ENCODE assay signal across 11 cellular contexts in genomic region chr12:64219135-64219534, GRCh38. TPM values are rescaled to one million over a fixed set of nuclear protein-coding genes. Genes with fewer than 3 reads are reported as not detected.
DNase-seq lines count a peak whose midpoint lies in the region; ATAC-seq, FAIRE-seq and TF ChIP-seq lines count a peak whose summit lies in the region.
"Had no signal": no experiment of that assay in that cellular context is flagged by ENCODE, and none has a peak within 500 bp of the region (broad histone marks: within the 10 kb centered on the region; RNA-seq: fewer than 3 reads in every experiment).

No MANE protein-coding gene starts in this region.

- peaks cover 37% of the 10 kb centered on the region for H3K4me1 ChIP-seq in CD4-positive, alpha-beta memory T cell (ENCODE audit: insufficient read depth, low read length)
- H3K4me1 ChIP-seq in HUES48 (ENCODE audit: control insufficient read depth, insufficient read depth, low read length) (peaks cover 34% of the 10 kb centered on the region), kidney (ENCODE audit: control insufficient read depth in 1 of 2, insufficient read depth in 1 of 2, low read depth in 1 of 2, low read length in 2 of 2) (peaks cover 6 to 8% of the 10 kb centered on the region in 2 donors), mucosa of descending colon (ENCODE audit: low read depth) (no peaks in the 10 kb centered on the region), breast epithelium (no peaks in the 10 kb centered on the region), psoas muscle (peaks cover 4% of the 10 kb centered on the region)
- peaks cover 8 to 19% of the 10 kb centered on the region in 2 donors for H3K4me1 ChIP-seq in naive thymus-derived CD4-positive, alpha-beta T cell (ENCODE audit: control insufficient read depth in 2 of 2, insufficient read depth in 2 of 2, low read length in 2 of 2)

- no peak for ATAC-seq in naive thymus-derived CD4-positive, alpha-beta T cell
- ATAC-seq in mucosa of descending colon (no peak), psoas muscle (no peak)

- TF ChIP-seq CTCF in kidney (IDR thresholded peaks at IDR 0.05; ENCODE audit: borderline replicate concordance, extremely low read depth, insufficient read depth) (no peak), mucosa of descending colon (IDR thresholded peaks at IDR 0.05) (no peak), breast epithelium (IDR thresholded peaks at IDR 0.05) (no peak), psoas muscle (IDR thresholded peaks at IDR 0.05) (no peak)

- no peaks in the 10 kb centered on the region for H3K9me3 ChIP-seq in CD4-positive, alpha-beta memory T cell (ENCODE audit: control insufficient read depth in 1 of 2, low read length in 2 of 2)
- H3K9me3 ChIP-seq in HUES48 (ENCODE audit: control insufficient read depth, insufficient read depth, low read length) (no peaks in the 10 kb centered on the region), kidney (ENCODE audit: control insufficient read depth in 1 of 2, low read length in 2 of 2) (no peaks in the 10 kb centered on the region), mucosa of descending colon (no peaks in the 10 kb centered on the region), breast epithelium (no peaks in the 10 kb centered on the region), psoas muscle (no peaks in the 10 kb centered on the region)
- H3K9me3 ChIP-seq in naive thymus-derived CD4-positive, alpha-beta T cell (ENCODE audit: control insufficient read depth in 2 of 3, low read length in 3 of 3) = no peaks in the 10 kb centered on the region

- 57 to 72% (median 62%) methylated on average over 2 of the region's 2 CpGs for WGBS in psoas muscle, 3 donors

- peak overlapping the region in 6 of 8 donors; percentile 30 to 78 (median 44) for H3K4me3 Mint-ChIP-seq in CD4-positive, alpha-beta memory T cell
- H3K4me3 Mint-ChIP-seq in activated CD4-positive, alpha-beta memory T cell treated with anti-CD3 and anti-CD28 coated beads, Interleukin-2, amount 10 ng/mL, durations not matched to agents 7 days and 5 days = peak overlapping the region; percentile 7
- peak overlapping the region in 8 of 10 donors; percentile 1 to 64 (median 39) for H3K4me3 Mint-ChIP-seq in naive thymus-derived CD4-positive, alpha-beta T cell

- H3K9me3 Mint-ChIP-seq in CD4-positive, alpha-beta memory T cell = no peaks in the 10 kb centered on the region
- H3K9me3 Mint-ChIP-seq in activated CD4-positive, alpha-beta memory T cell treated with anti-CD3 and anti-CD28 coated beads, Interleukin-2, amount 10 ng/mL, durations not matched to agents 7 days and 5 days = no peaks in the 10 kb centered on the region
- H3K9me3 Mint-ChIP-seq in naive thymus-derived CD4-positive, alpha-beta T cell = peaks cover 0 to 2% (median 0%) of the 10 kb centered on the region in 11 donors

- H3K36me3 Mint-ChIP-seq in CD4-positive, alpha-beta memory T cell = peaks cover 9 to 19% of the 10 kb centered on the region in 2 donors
- no peaks in the 10 kb centered on the region for H3K36me3 Mint-ChIP-seq in activated CD4-positive, alpha-beta memory T cell treated with anti-CD3 and anti-CD28 coated beads, Interleukin-2, amount 10 ng/mL, durations not matched to agents 7 days and 5 days (ENCODE audit: low read depth)
- H3K36me3 Mint-ChIP-seq in naive thymus-derived CD4-positive, alpha-beta T cell = peaks cover 0 to 10% (median 6%) of the 10 kb centered on the region in 5 donors

- H3K9ac ChIP-seq in HUES48 (ENCODE audit: low read depth, low read length) = peak overlapping the region; percentile 1; the same call in 1 of the 2 replicates
- H3K9ac ChIP-seq in kidney (ENCODE audit: low read length in 2 of 2) = peak overlapping the region in 1 of 2 donors; percentile 19

- TF ChIP-seq POLR2A in breast epithelium (IDR thresholded peaks at IDR 0.05) = no peak

- no peak for FAIRE-seq in kidney (lab: Jason Lieb, UNC)

- H3K4me1 Mint-ChIP-seq in CD4-positive, alpha-beta memory T cell = peaks cover 21 to 49% (median 34%) of the 10 kb centered on the region in 4 donors
- peaks cover 30% of the 10 kb centered on the region for H3K4me1 Mint-ChIP-seq in activated CD4-positive, alpha-beta memory T cell treated with anti-CD3 and anti-CD28 coated beads, Interleukin-2, amount 10 ng/mL, durations not matched to agents 7 days and 5 days
- H3K4me1 Mint-ChIP-seq in naive thymus-derived CD4-positive, alpha-beta T cell = peaks cover 17 to 51% (median 43%) of the 10 kb centered on the region in 7 donors

- H3K4me3 ChIP-seq in CD4-positive, alpha-beta memory T cell (ENCODE audit: low read length in 2 of 2) = no peak overlapping the region
- H3K4me3 ChIP-seq in HUES48 (ENCODE audit: low read depth, low read length) = no peak overlapping the region
- no peak overlapping the region for H3K4me3 ChIP-seq in naive thymus-derived CD4-positive, alpha-beta T cell (ENCODE audit: low read length)
- H3K4me3 ChIP-seq in kidney (ENCODE audit: low read length in 2 of 2) = no peak overlapping the region
- no peak overlapping the region for H3K4me3 ChIP-seq in mucosa of descending colon
- H3K4me3 ChIP-seq in breast epithelium = no peak overlapping the region
- H3K4me3 ChIP-seq in psoas muscle = no peak overlapping the region

- peak overlapping the region; percentile 39 to 87 (median 69) for H3K27ac Mint-ChIP-seq in CD4-positive, alpha-beta memory T cell
- H3K27ac Mint-ChIP-seq in activated CD4-positive, alpha-beta memory T cell treated with anti-CD3 and anti-CD28 coated beads, Interleukin-2, amount 10 ng/mL, durations not matched to agents 7 days and 5 days = peak overlapping the region; percentile 60
- peak overlapping the region in 4 of 9 donors; percentile 20 to 62 (median 55) for H3K27ac Mint-ChIP-seq in naive thymus-derived CD4-positive, alpha-beta T cell

- CTCF ChIA-PET in CD4-positive, alpha-beta memory T cell (lab: Charles Lee; ENCODE audit: partially characterized antibody) = interaction anchor here (1.6 to 1.7 kb wide), 2 partner anchors 375 to 393 kb away, joined by 4 to 5 read pairs; partner anchors contain the start of gene SRGAP1
- CTCF ChIA-PET in activated CD4-positive, alpha-beta memory T cell treated with anti-CD3 and anti-CD28 coated beads, Interleukin-2, amount 10 ng/mL, durations not matched to agents 7 days and 5 days (lab: Charles Lee) = no interaction called here
- CTCF ChIA-PET in naive thymus-derived CD4-positive, alpha-beta T cell (lab: Charles Lee) = no interaction called here

- H3K27ac ChIP-seq in CD4-positive, alpha-beta memory T cell (ENCODE audit: low read depth, low read length) = no peak overlapping the region
- H3K27ac ChIP-seq in HUES48 (ENCODE audit: low read depth, low read length) (peak overlapping the region; percentile 79), kidney (ENCODE audit: low read depth in 2 of 2, low read length in 2 of 2) (no peak overlapping the region), breast epithelium (no peak overlapping the region), psoas muscle (no peak overlapping the region)
- no peak overlapping the region for H3K27ac ChIP-seq in naive thymus-derived CD4-positive, alpha-beta T cell (ENCODE audit: low read depth, low read length)

- no peaks in the 10 kb centered on the region for H3K27me3 Mint-ChIP-seq in CD4-positive, alpha-beta memory T cell
- H3K27me3 Mint-ChIP-seq in activated CD4-positive, alpha-beta memory T cell treated with anti-CD3 and anti-CD28 coated beads, Interleukin-2, amount 10 ng/mL, durations not matched to agents 7 days and 5 days = no peaks in the 10 kb centered on the region
- peaks cover 0 to 4% (median 0%) of the 10 kb centered on the region in 5 donors for H3K27me3 Mint-ChIP-seq in naive thymus-derived CD4-positive, alpha-beta T cell

- DNase-seq in CD4-positive, alpha-beta memory T cell = no peak
- no peak for DNase-seq in activated CD4-positive, alpha-beta memory T cell treated with anti-CD3 and anti-CD28 coated beads, Interleukin-2, amount 10 ng/mL, durations not matched to agents 7 days and 5 days
- no peak for DNase-seq in naive thymus-derived CD4-positive, alpha-beta T cell
- DNase-seq in kidney = no peak
- DNase-seq in mucosa of descending colon = no peak
- DNase-seq in breast epithelium (ENCODE audit: low spot score in 2 of 2) = no peak
- DNase-seq in psoas muscle = no peak
- DNase-seq: NCI-H1105; retina; stimulated activated CD4-positive, alpha-beta T cell treated with anti-CD3 and anti-CD28 coated beads, Interleukin-4, amount 100 ng/mL, for 24 hours had no signal

- intact Hi-C loops in CD4-positive, alpha-beta memory T cell (cut with micrococcal nuclease) = no loop called here
- intact Hi-C loops in naive thymus-derived CD4-positive, alpha-beta T cell (cut with micrococcal nuclease) = no loop called here
- intact Hi-C loops in kidney (cut with DNase I) = no loop called here
- intact Hi-C loops in mucosa of descending colon (cut with DNase I, micrococcal nuclease) = no loop called here
- intact Hi-C loops in breast epithelium (cut with DNase I; ENCODE audit: low total_unique reads) = no loop called here
- intact Hi-C loops in psoas muscle (cut with DNase I) = no loop called here

- no peaks in the 10 kb centered on the region for H3K27me3 ChIP-seq in CD4-positive, alpha-beta memory T cell (ENCODE audit: insufficient read depth, low read length)
- H3K27me3 ChIP-seq in HUES48 (ENCODE audit: control insufficient read depth, insufficient read depth, low read length) (no peaks in the 10 kb centered on the region), breast epithelium (no peaks in the 10 kb centered on the region), psoas muscle (ENCODE audit: insufficient read depth in 3 of 3, low read length in 2 of 3) (no peaks in the 10 kb centered on the region)
- no peaks in the 10 kb centered on the region for H3K27me3 ChIP-seq in naive thymus-derived CD4-positive, alpha-beta T cell (ENCODE audit: control insufficient read depth in 2 of 2, insufficient read depth in 2 of 2, low read length in 2 of 2)

- POLR2A ChIA-PET in CD4-positive, alpha-beta memory T cell (lab: Charles Lee; ENCODE audit: partially characterized antibody) = interaction anchor here (1.3 to 1.4 kb wide), 2 partner anchors 12 to 185 kb away, joined by 3 to 7 read pairs; partner anchors contain the start of gene XPOT
- POLR2A ChIA-PET in activated CD4-positive, alpha-beta memory T cell treated with anti-CD3 and anti-CD28 coated beads, Interleukin-2, amount 10 ng/mL, durations not matched to agents 7 days and 5 days (lab: Charles Lee) = no interaction called here
- POLR2A ChIA-PET in naive thymus-derived CD4-positive, alpha-beta T cell (lab: Charles Lee) = no interaction called here

- no peaks in the 10 kb centered on the region for H3K36me3 ChIP-seq in CD4-positive, alpha-beta memory T cell (ENCODE audit: insufficient read depth, low read length)
- H3K36me3 ChIP-seq in HUES48 (ENCODE audit: control insufficient read depth, insufficient read depth, low read length) (no peaks in the 10 kb centered on the region), kidney (ENCODE audit: control insufficient read depth in 1 of 2, insufficient read depth in 2 of 2, low read length in 2 of 2) (peaks cover 2 to 6% of the 10 kb centered on the region in 2 donors), mucosa of descending colon (ENCODE audit: low read depth) (no peaks in the 10 kb centered on the region), breast epithelium (no peaks in the 10 kb centered on the region), psoas muscle (ENCODE audit: insufficient read depth in 1 of 2, low read depth in 1 of 2) (peaks cover 0 to 15% of the 10 kb centered on the region in 2 donors)
- peaks cover 0 to 7% (median 0%) of the 10 kb centered on the region in 3 experiments for H3K36me3 ChIP-seq in naive thymus-derived CD4-positive, alpha-beta T cell (ENCODE audit: control insufficient read depth in 2 of 3, insufficient read depth in 3 of 3, low read length in 3 of 3)

RNA-seq across cellular contexts. Expression of gene KICS2, which starts 3.0 kb away (rescaled TPM):
- 10 to 100 TPM; 21.2 to 24.1 TPM for total RNA-seq in CD4-positive, alpha-beta memory T cell
- polyA plus RNA-seq in CD4-positive, alpha-beta memory T cell = 10 to 100 TPM in 1 of 2 donors, 1 to 10 TPM in 1; 8.0 to 18.4 TPM
- total RNA-seq in activated CD4-positive, alpha-beta memory T cell treated with anti-CD3 and anti-CD28 coated beads, Interleukin-2, amount 10 ng/mL, durations not matched to agents 7 days and 5 days = 10 to 100 TPM in 1 of 2 experiments, 1 to 10 TPM in 1; 9.6 to 10.3 TPM
- 10 to 100 TPM; 11.7 to 26.9 (median 19.5) TPM for total RNA-seq in naive thymus-derived CD4-positive, alpha-beta T cell
- polyA plus RNA-seq in naive thymus-derived CD4-positive, alpha-beta T cell = 10 to 100 TPM; 11.3 to 12.4 TPM
- total RNA-seq in kidney (9.8 TPM), mucosa of descending colon (1 to 10 TPM; 5.4 to 6.7 (median 5.4) TPM), breast epithelium (10 to 100 TPM; 10.2 to 17.9 (median 15.7) TPM), psoas muscle (10 to 100 TPM in 2 of 4 donors, 1 to 10 TPM in 2; 8.5 to 18.2 (median 10.3) TPM)
- polyA plus RNA-seq in kidney (ENCODE audit: insufficient read depth, low read depth, low replicate concordance) (5.6 TPM), psoas muscle (1 to 10 TPM; 4.4 to 8.4 (median 4.8) TPM)
